8 cellular contexts compared by ENCODE assay signal in genomic region chr17:1490643-1491405, GRCh38. TPM values are rescaled to one million over a fixed set of nuclear protein-coding genes. Genes with fewer than 3 reads are reported as not detected.
A peak's percentile ranks its signal among the peaks of the same experiment; 100 is the strongest.
DNase-seq lines count a peak whose midpoint lies in the region; ATAC-seq, FAIRE-seq and TF ChIP-seq lines count a peak whose summit lies in the region.

No MANE protein-coding gene starts in this region.

- H3K9ac ChIP-seq in HUES6 (ENCODE audit: low read length), result peak overlapping the region; percentile 78
- H3K9ac ChIP-seq in SK-N-MC (ENCODE audit: insufficient read length), result peak overlapping the region; percentile 70

- FAIRE-seq in GM19239 (lab: Jason Lieb, UNC), result peak; percentile 72

- H3K27me3 ChIP-seq in BE2C (no peaks in the 10 kb centered on the region), HUES6 (ENCODE audit: control insufficient read depth, insufficient read depth, low read length) (peaks cover 5% of the 10 kb centered on the region; the same call in 1 of the 2 replicates), left ventricle myocardium inferior (ENCODE audit: low read depth) (no peaks in the 10 kb centered on the region)

- peaks cover 6% of the 10 kb centered on the region for H3K27me3 Mint-ChIP-seq in activated naive CD8-positive, alpha-beta T cell treated with anti-CD3 and anti-CD28 coated beads, Interleukin-2, amount 50 U/mL, for 24 hours

- DNase-seq in BE2C (peak; percentile 40), GM19239 (ENCODE audit: insufficient read length, low spot score) (peak; percentile 94), SK-N-MC (ENCODE audit: low read depth, low spot score) (no peak), left ventricle myocardium inferior (peak; percentile 83), renal cortical epithelial cell (ENCODE audit: low read depth) (peak; percentile 34), NCI-H187 treated with DMSO at 0.1 percent for 48 hours (lab: John Stamatoyannopoulos, UW) (no peak)
- peak; percentile 71 for DNase-seq in activated naive CD8-positive, alpha-beta T cell treated with anti-CD3 and anti-CD28 coated beads, Interleukin-2, amount 50 U/mL, for 24 hours

- H3K4me3 ChIP-seq in BE2C (ENCODE audit: low read depth, low read length) (peak overlapping the region; percentile 59), HUES6 (ENCODE audit: low read depth, low read length) (peak overlapping the region; percentile 97), SK-N-MC (peak overlapping the region; percentile 94), left ventricle myocardium inferior (peak overlapping the region; percentile 84)

- intact Hi-C loops in left ventricle myocardium inferior (cut with micrococcal nuclease), result no loop called here

- peak overlapping the region; percentile 39 for H3K27ac Mint-ChIP-seq in activated naive CD8-positive, alpha-beta T cell treated with anti-CD3 and anti-CD28 coated beads, Interleukin-2, amount 50 U/mL, for 24 hours

- H3K36me3 ChIP-seq in BE2C, result no peaks in the 10 kb centered on the region
- H3K36me3 ChIP-seq in HUES6 (ENCODE audit: control insufficient read depth, insufficient read depth, low read length), result peaks cover 7% of the 10 kb centered on the region; the same call in 1 of the 2 replicates
- H3K36me3 ChIP-seq in SK-N-MC (ENCODE audit: insufficient read depth, low read length), result no peaks in the 10 kb centered on the region
- peaks cover 12% of the 10 kb centered on the region for H3K36me3 ChIP-seq in left ventricle myocardium inferior

- H3K9me3 ChIP-seq in BE2C (no peaks in the 10 kb centered on the region), HUES6 (ENCODE audit: control insufficient read depth, insufficient read depth, low read depth, low read length) (no peaks in the 10 kb centered on the region), SK-N-MC (ENCODE audit: low read depth, low read length) (no peaks in the 10 kb centered on the region), left ventricle myocardium inferior (replicated peaks) (no peaks in the 10 kb centered on the region)

- peak; percentile 60 for ATAC-seq in activated naive CD8-positive, alpha-beta T cell treated with anti-CD3 and anti-CD28 coated beads, Interleukin-2, amount 50 U/mL, for 24 hours

- TF ChIP-seq CTCF in BE2C (IDR thresholded peaks at IDR 0.05; ENCODE audit: low read depth, low read length) (no peak), left ventricle myocardium inferior (IDR thresholded peaks at IDR 0.05; ENCODE audit: borderline replicate concordance) (no peak)

- peaks cover 33% of the 10 kb centered on the region for H3K4me1 Mint-ChIP-seq in activated naive CD8-positive, alpha-beta T cell treated with anti-CD3 and anti-CD28 coated beads, Interleukin-2, amount 50 U/mL, for 24 hours

- H3K4me3 Mint-ChIP-seq in activated naive CD8-positive, alpha-beta T cell treated with anti-CD3 and anti-CD28 coated beads, Interleukin-2, amount 50 U/mL, for 24 hours, result peak overlapping the region; percentile 78

- peaks cover 3% of the 10 kb centered on the region for H3K36me3 Mint-ChIP-seq in activated naive CD8-positive, alpha-beta T cell treated with anti-CD3 and anti-CD28 coated beads, Interleukin-2, amount 50 U/mL, for 24 hours (ENCODE audit: low read depth)

- H3K27ac ChIP-seq in HUES6 (ENCODE audit: low read depth, low read length), result peak overlapping the region; percentile 47; the same call in 1 of the 2 replicates
- peak overlapping the region; percentile 46; the same call in 1 of the 2 replicates for H3K27ac ChIP-seq in SK-N-MC
- H3K27ac ChIP-seq in left ventricle myocardium inferior (replicated peaks), result peak overlapping the region; percentile 98

- H3K4me1 ChIP-seq in BE2C (peaks cover 3% of the 10 kb centered on the region; the same call in 1 of the 2 replicates), HUES6 (ENCODE audit: control insufficient read depth, insufficient read depth, low read length) (peaks cover 37% of the 10 kb centered on the region), left ventricle myocardium inferior (peaks cover 94% of the 10 kb centered on the region)

- no peaks in the 10 kb centered on the region for H3K9me3 Mint-ChIP-seq in activated naive CD8-positive, alpha-beta T cell treated with anti-CD3 and anti-CD28 coated beads, Interleukin-2, amount 50 U/mL, for 24 hours

RNA-seq across cellular contexts. Expression of gene MYO1C, which starts 1.7 kb away (rescaled TPM):
- 12.9 TPM for polyA plus RNA-seq in BE2C (2012; ENCODE audit: insufficient read depth, insufficient read length, low read depth)
- total RNA-seq in left ventricle myocardium inferior, result 150 TPM
- 214 and 355 TPM in 2 replicates for total RNA-seq in renal cortical epithelial cell

RNA-seq across cellular contexts. Expression of gene INPP5K, which starts 25.6 kb away (rescaled TPM):
- 89.6 TPM for polyA plus RNA-seq in BE2C (2012; ENCODE audit: insufficient read depth, insufficient read length, low read depth)
- total RNA-seq in left ventricle myocardium inferior (35.2 TPM), renal cortical epithelial cell (26.5 and 42.2 TPM in 2 replicates)

RNA-seq across cellular contexts. Expression of gene CRK, which starts 34.8 kb away (rescaled TPM):
- polyA plus RNA-seq in BE2C (2012; ENCODE audit: insufficient read depth, insufficient read length, low read depth), result 29.0 TPM
- 37.5 TPM for total RNA-seq in left ventricle myocardium inferior
- 159 and 234 TPM in 2 replicates for total RNA-seq in renal cortical epithelial cell

Comparison
In these comparisons a context has a peak if more than half of its experiments do, and no peak if none do; other contexts are left out.
1. DNase-seq: peak in BE2C (single experiment), GM19239 (single experiment), activated naive CD8-positive, alpha-beta T cell treated with anti-CD3 and anti-CD28 coated beads, Interleukin-2, amount 50 U/mL, for 24 hours (single experiment), left ventricle myocardium inferior (single experiment) and renal cortical epithelial cell (single experiment); none in SK-N-MC (single experiment) and NCI-H187 treated with DMSO at 0.1 percent for 48 hours (single experiment).
2. H3K27ac ChIP-seq: peak in every context shown above with its lines; median percentile 98 in left ventricle myocardium inferior; 47 in HUES6; 46 in SK-N-MC.
3. Peak in every context shown above with its lines, with median percentiles within 50 percentile points of each other: H3K4me3 ChIP-seq.